1 cellular context compared by ENCODE assay signal in the genomic region with DNA sequence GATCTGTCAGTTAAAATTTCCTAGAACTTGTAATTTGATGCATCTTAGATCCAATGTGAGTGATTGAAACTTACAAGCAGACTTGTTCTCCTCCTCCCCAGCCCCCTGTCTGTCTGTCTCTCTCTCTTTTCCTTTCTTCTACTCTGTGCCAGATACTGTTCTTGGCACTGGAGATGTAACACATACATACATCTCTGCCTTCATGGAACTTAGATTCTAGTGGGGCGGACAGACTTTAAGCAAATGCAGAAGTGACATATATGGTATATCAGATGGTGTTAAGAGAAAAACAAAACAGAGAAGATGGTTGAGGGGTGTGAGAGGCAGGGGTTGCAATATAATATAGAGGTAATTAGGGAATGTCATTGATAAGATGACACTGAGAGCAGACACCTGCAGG.
TF ChIP-seq lines count a peak whose summit lies in the region.

No MANE protein-coding gene starts in this region.

TF ChIP-seq in WTC11, 78 proteins besides CTCF, POLR2A, EP300 and RAD21 (continued from another document):
- TF ChIP-seq, protein P1, sequence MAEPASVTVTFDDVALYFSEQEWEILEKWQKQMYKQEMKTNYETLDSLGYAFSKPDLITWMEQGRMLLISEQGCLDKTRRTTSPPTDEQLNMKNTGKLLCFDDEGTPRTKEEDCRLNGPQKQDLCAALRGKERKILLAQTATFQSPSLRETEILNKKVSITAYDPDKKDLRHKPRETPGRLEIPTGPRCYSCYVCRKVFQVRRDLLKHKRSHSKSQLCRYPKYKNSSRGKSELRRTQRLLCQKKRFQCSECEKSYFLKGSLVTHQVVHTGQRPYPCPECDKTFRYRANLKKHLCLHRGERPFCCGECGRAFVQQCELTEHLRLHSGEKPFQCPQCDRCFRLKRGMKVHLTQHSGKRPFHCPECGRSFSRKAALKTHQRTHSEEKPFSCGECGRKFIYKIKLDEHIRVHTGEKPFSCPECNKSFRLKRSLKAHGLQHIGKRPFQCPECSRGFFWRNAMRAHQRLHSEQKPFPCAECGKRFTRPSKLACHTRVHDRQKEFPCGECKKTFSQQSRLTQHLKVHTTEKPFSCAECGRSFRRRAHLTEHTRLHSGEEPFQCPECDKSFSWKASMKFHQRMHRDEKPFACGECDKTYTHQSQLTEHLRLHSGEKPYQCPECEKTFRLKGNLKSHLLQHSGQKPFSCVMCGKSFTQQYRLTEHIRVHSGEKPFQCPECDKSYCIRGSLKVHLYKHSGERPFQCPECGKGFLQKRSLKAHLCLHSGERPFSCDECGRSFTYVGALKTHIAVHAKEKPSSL (CRISPR knock-in tag; conservative IDR thresholded peaks at IDR 0.05): no peak
- TF ChIP-seq NFATC4 (CRISPR knock-in tag; IDR thresholded peaks at IDR 0.05): no peak
- TF ChIP-seq TEAD1 (CRISPR knock-in tag; IDR thresholded peaks at IDR 0.05): no peak
- TF ChIP-seq MYBL2 (CRISPR knock-in tag; IDR thresholded peaks at IDR 0.05): no peak
- TF ChIP-seq AR (CRISPR knock-in tag; IDR thresholded peaks at IDR 0.05): no peak
- no peak for TF ChIP-seq E2F1 (CRISPR knock-in tag; IDR thresholded peaks at IDR 0.05)
- no peak for TF ChIP-seq ZNF671 (CRISPR knock-in tag; IDR thresholded peaks at IDR 0.05)
- TF ChIP-seq E2F4 (CRISPR knock-in tag; IDR thresholded peaks at IDR 0.05; ENCODE audit: borderline replicate concordance, low read depth): no peak
- no peak for TF ChIP-seq NR1H2 (CRISPR knock-in tag; IDR thresholded peaks at IDR 0.05)
- no peak for TF ChIP-seq SMAD4 (CRISPR knock-in tag; IDR thresholded peaks at IDR 0.05)
- no peak for TF ChIP-seq NFE2L1 (CRISPR knock-in tag; IDR thresholded peaks at IDR 0.05)
- no peak for TF ChIP-seq RELA (CRISPR knock-in tag; IDR thresholded peaks at IDR 0.05; ENCODE audit: borderline replicate concordance)
TF ChIP-seq in WTC11: peak in this region for 0.
